1 cellular context compared by ENCODE assay signal in the genomic region with DNA sequence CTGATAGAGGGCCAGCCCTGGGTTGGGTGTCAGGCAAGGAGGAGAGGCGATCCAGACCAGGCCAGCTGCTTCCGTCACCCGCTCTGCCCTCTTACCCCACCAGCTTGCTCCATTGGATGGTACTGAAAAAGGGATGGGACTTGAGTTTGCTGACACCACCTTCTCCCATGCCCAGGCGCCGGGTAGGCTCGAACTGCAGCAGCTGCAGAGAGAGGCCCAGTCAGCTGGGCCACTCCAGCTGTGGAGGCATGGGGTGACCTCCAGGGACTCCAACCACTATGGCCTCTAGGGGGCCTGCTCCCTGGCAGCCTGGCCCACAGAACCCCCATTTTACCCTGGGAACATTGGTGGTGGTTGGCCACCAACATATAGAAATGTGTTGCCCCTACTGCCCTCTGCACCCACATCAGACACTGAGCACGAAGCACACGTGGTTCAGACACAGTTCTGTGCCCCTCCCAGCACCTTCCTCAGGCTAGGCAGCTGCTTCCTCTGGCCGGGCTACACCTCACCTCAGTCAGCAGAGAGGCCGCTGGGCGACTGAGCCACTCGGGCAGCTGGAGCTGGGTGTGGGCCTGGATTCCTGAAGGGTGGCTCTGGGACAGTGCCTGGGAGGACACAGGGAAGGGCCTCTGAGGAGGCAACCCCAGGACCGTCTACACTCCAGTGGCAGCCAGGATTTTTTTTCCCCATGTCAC.
TF ChIP-seq lines count a peak whose summit lies in the region.

No MANE protein-coding gene starts in this region.

TF ChIP-seq in SK-N-SH treated with all-trans-retinoic acid at 6 μM for 48 hours, 23 proteins besides CTCF, POLR2A, EP300 and RAD21 (continued from another document):
- TF ChIP-seq, protein P1, sequence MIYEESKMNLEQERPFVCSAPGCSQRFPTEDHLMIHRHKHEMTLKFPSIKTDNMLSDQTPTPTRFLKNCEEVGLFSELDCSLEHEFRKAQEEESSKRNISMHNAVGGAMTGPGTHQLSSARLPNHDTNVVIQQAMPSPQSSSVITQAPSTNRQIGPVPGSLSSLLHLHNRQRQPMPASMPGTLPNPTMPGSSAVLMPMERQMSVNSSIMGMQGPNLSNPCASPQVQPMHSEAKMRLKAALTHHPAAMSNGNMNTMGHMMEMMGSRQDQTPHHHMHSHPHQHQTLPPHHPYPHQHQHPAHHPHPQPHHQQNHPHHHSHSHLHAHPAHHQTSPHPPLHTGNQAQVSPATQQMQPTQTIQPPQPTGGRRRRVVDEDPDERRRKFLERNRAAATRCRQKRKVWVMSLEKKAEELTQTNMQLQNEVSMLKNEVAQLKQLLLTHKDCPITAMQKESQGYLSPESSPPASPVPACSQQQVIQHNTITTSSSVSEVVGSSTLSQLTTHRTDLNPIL (CRISPR knock-in tag; IDR thresholded peaks at IDR 0.05; ENCODE audit: low read depth) = no peak
- TF ChIP-seq GLIS3 (CRISPR knock-in tag; IDR thresholded peaks at IDR 0.05) (no peak), OSR1 (CRISPR knock-in tag; IDR thresholded peaks at IDR 0.05) (no peak), BACH2 (CRISPR knock-in tag; IDR thresholded peaks at IDR 0.05; ENCODE audit: borderline replicate concordance) (no peak), CSDC2 (CRISPR knock-in tag; IDR thresholded peaks at IDR 0.05) (no peak)
- TF ChIP-seq, protein P2, sequence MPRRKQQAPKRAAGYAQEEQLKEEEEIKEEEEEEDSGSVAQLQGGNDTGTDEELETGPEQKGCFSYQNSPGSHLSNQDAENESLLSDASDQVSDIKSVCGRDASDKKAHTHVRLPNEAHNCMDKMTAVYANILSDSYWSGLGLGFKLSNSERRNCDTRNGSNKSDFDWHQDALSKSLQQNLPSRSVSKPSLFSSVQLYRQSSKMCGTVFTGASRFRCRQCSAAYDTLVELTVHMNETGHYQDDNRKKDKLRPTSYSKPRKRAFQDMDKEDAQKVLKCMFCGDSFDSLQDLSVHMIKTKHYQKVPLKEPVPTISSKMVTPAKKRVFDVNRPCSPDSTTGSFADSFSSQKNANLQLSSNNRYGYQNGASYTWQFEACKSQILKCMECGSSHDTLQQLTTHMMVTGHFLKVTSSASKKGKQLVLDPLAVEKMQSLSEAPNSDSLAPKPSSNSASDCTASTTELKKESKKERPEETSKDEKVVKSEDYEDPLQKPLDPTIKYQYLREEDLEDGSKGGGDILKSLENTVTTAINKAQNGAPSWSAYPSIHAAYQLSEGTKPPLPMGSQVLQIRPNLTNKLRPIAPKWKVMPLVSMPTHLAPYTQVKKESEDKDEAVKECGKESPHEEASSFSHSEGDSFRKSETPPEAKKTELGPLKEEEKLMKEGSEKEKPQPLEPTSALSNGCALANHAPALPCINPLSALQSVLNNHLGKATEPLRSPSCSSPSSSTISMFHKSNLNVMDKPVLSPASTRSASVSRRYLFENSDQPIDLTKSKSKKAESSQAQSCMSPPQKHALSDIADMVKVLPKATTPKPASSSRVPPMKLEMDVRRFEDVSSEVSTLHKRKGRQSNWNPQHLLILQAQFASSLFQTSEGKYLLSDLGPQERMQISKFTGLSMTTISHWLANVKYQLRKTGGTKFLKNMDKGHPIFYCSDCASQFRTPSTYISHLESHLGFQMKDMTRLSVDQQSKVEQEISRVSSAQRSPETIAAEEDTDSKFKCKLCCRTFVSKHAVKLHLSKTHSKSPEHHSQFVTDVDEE (CRISPR knock-in tag; IDR thresholded peaks at IDR 0.05) = no peak
TF ChIP-seq in SK-N-SH treated with all-trans-retinoic acid at 6 μM for 48 hours: peak in this region for 0.
